In the genomic region with DNA sequence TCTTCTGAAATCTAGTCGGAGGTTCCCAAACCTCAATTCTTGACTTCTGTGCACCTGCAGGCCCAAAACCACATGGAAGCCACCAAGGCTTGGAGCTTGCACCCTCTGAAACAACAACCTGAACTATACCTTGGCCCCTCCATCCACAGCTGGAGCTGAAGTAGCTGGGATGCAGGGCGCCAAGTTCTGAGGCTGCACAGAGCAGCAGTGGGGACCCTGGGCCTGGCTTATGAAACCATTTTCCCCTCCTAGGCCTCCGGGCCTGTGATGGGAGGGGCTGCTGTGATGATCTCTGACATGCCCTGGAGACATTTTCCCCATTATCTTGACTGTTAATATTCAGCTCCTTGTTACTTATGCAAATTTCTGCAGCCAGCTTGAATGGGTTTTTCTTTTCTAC, we compare ENCODE assay signal across 31 cellular contexts. TPM values are rescaled to one million over a fixed set of nuclear protein-coding genes. Genes with fewer than 3 reads are reported as not detected.
"Had no signal": no experiment of that assay in that cellular context is flagged by ENCODE, and none has a peak within 500 bp of the region (broad histone marks: within the 10 kb centered on the region; RNA-seq: fewer than 3 reads in every experiment).

No MANE protein-coding gene starts in this region.

- H3K36me3 ChIP-seq: esophagus squamous epithelium, gastrocnemius medialis, heart right ventricle, left lung, lower lobe of right lung had no signal

- ATAC-seq: esophagus mucosa; gastrocnemius medialis; heart right ventricle; left cardiac atrium; left lung; left ventricle myocardium superior; lower lobe of right lung; naive thymus-derived CD4-positive, alpha-beta T cell had no signal

- H3K4me1 ChIP-seq: gastrocnemius medialis, heart right ventricle, left lung, lower lobe of right lung had no signal

- H3K27me3 ChIP-seq: esophagus squamous epithelium, gastrocnemius medialis, left lung had no signal

- FAIRE-seq: colon, endometrium, islet of Langerhans, keratinocyte had no signal

- H3K27ac ChIP-seq: coronary artery, dorsolateral prefrontal cortex, epithelial cell of prostate, esophagus squamous epithelium, gastrocnemius medialis, heart right ventricle, left lung, lower lobe of right lung had no signal

- H3K4me3 ChIP-seq: coronary artery, dorsolateral prefrontal cortex, esophagus squamous epithelium, gastrocnemius medialis, heart right ventricle, left lung, lower lobe of right lung had no signal

- H3K27ac Mint-ChIP-seq: naive thymus-derived CD4-positive, alpha-beta T cell had no signal

- DNase-seq: dermis blood vessel endothelial cell; dorsolateral prefrontal cortex; effector CD4-positive, alpha-beta T cell; effector memory CD4-positive, alpha-beta T cell; erythroblast; esophagus squamous epithelium; foreskin fibroblast; foreskin melanocyte; gastrocnemius medialis; glutamatergic neuron; head of caudate nucleus; heart right ventricle; hippocampal formation; left cardiac atrium; left lung; left ventricle myocardium superior; lower lobe of right lung; mesenchymal stem cell; midbrain; naive thymus-derived CD4-positive, alpha-beta T cell had no signal

- H3K9me3 ChIP-seq: esophagus squamous epithelium, gastrocnemius medialis, lower lobe of right lung had no signal

- H3K4me3 Mint-ChIP-seq: naive thymus-derived CD4-positive, alpha-beta T cell had no signal

RNA-seq across cellular contexts. Expression of a gene that starts 38.3 kb away (rescaled TPM):
- total RNA-seq: gastrocnemius medialis; left ventricle myocardium superior; naive thymus-derived CD4-positive, alpha-beta T cell had no signal
- polyA plus RNA-seq: naive thymus-derived CD4-positive, alpha-beta T cell had no signal

RNA-seq across cellular contexts. Expression of a gene that starts 56.3 kb away (rescaled TPM):
- total RNA-seq: dermis blood vessel endothelial cell; dorsolateral prefrontal cortex; esophagus mucosa; esophagus squamous epithelium; gastrocnemius medialis; glomerular endothelial cell; heart right ventricle; kidney epithelial cell; left cardiac atrium; left lung; left ventricle myocardium superior; lower leg skin; lower lobe of right lung; lung microvascular endothelial cell; naive thymus-derived CD4-positive, alpha-beta T cell had no signal
- polyA plus RNA-seq: heart right ventricle; keratinocyte; naive thymus-derived CD4-positive, alpha-beta T cell had no signal
